Comparison of ENCODE assay signal across 8 cellular contexts in the genomic region with DNA sequence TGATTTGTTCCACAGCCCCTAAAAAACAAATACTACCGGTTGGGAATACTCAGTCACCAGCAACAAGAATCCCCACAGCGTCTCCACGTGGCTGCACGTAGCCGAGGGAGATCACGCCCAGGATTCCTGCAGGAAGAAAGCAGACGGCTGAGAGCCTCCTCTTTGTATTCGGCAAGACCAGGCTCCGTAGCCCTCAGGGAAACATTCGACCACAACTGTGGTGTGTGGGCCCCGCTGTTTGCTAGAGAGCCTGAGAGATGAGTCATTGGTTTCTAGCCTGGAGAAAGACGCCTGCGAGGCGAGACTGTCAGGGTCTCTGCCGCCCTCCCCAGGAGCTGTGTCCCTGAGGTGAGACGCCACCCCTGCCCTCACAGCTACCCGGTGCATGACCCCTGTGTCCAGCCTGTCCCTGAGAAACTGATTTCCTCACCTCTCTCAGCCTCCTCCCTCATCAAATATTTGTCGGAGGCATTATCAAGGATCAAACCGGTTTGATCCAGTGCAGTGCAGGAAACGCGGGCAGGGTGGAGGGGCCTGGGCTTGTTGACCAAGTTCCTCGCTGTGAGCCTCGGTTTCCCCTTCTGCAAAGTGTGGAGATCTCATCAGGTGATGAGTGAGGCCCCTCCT. TPM values are rescaled to one million over a fixed set of nuclear protein-coding genes. Genes with fewer than 3 reads are reported as not detected.
DNase-seq lines count a peak whose midpoint lies in the region; ATAC-seq and TF ChIP-seq lines count a peak whose summit lies in the region.

No MANE protein-coding gene starts in this region.

- H3K27ac ChIP-seq in Panc1 (ENCODE audit: low read length) = peak overlapping the region; percentile 78

- intact Hi-C loops in Panc1 (cut with micrococcal nuclease; ENCODE audit: unreplicated experiment) (no loop called here), sciatic nerve (cut with DNase I) (no loop called here)

- H3K27me3 ChIP-seq in Panc1 (ENCODE audit: control insufficient read depth, insufficient read depth, low read length) = no peaks in the 10 kb centered on the region

- in situ Hi-C loops in Panc1 (cut with HindIII; ENCODE audit: low pct_unique_long_range_greater_than_20kb, low sequenced_read_pairs) = no loop called here

- CTCF ChIA-PET in Panc1 (lab: Charles Lee) = interaction anchor here (0.5 to 1.3 kb wide), 2 partner anchors 14 to 29 kb away, joined by 3 to 5 read pairs; no protein-coding TSS in a partner anchor

- no peaks in the 10 kb centered on the region for H3K36me3 ChIP-seq in Panc1 (ENCODE audit: control insufficient read depth, insufficient read depth, low read length)

- H3K4me3 Mint-ChIP-seq in activated T-cell treated with anti-CD3 and anti-CD28 coated beads, Interleukin-2, amount 50 U/mL, for 72 hours = peak overlapping the region; percentile 75 to 91

- peak; percentile 13; the same call in 1 of the 2 replicates for TF ChIP-seq CTCF in Panc1 (IDR thresholded peaks at IDR 0.05)
- TF ChIP-seq CTCF in fibroblast of the aortic adventitia (IDR thresholded peaks at IDR 0.05; ENCODE audit: insufficient read depth, low read length) = no peak

- peak overlapping the region in 1 of 2 experiments; percentile 8; a peak in 1 of 4 replicates for H3K4me3 ChIP-seq in Panc1 (ENCODE audit: low read depth in 2 of 2, low read length in 2 of 2)
- no peak overlapping the region for H3K4me3 ChIP-seq in fibroblast of the aortic adventitia (ENCODE audit: low read depth, low read length)

- H3K9me3 ChIP-seq in Panc1 (ENCODE audit: control insufficient read depth, insufficient read depth, low read depth, low read length) = no peaks in the 10 kb centered on the region

- BruUV-seq in Panc1 (replicated peaks; lab: Mats Ljungman, UMichigan) = no TSS peak

- POLR2A ChIA-PET in Panc1 (lab: Charles Lee) = no interaction called here

- no peaks in the 10 kb centered on the region for H3K36me3 Mint-ChIP-seq in activated T-cell treated with anti-CD3 and anti-CD28 coated beads, Interleukin-2, amount 50 U/mL, for 72 hours (ENCODE audit: insufficient read depth in 2 of 2)

- H3K27ac Mint-ChIP-seq in activated T-cell treated with anti-CD3 and anti-CD28 coated beads, Interleukin-2, amount 50 U/mL, for 72 hours = peak overlapping the region; percentile 72

- DNase-seq in GM04503 (ENCODE audit: low read depth) (peak; percentile 76), Panc1 (ENCODE audit: low read depth, low spot score) (no peak), fibroblast of the aortic adventitia (ENCODE audit: low read depth) (peak; percentile 81), sciatic nerve (ENCODE audit: low spot score) (peak; percentile 70), cerebellum (ENCODE audit: low spot score) (no peak)
- peak; percentile 83 to 87 for DNase-seq in activated T-cell treated with anti-CD3 and anti-CD28 coated beads, Interleukin-2, amount 50 U/mL, for 72 hours

- ATAC-seq in HG02678 (IDR thresholded peaks at IDR 0.05; ENCODE audit: unreplicated experiment) (peak; percentile 93), Panc1 (peak; percentile 92), sciatic nerve (peak; percentile 84), GM19455 (IDR thresholded peaks at IDR 0.05; ENCODE audit: unreplicated experiment) (no peak)
- peak; percentile 89 to 95 for ATAC-seq in activated T-cell treated with anti-CD3 and anti-CD28 coated beads, Interleukin-2, amount 50 U/mL, for 72 hours (replicated peaks in 1 of 2)

- H3K4me1 Mint-ChIP-seq in activated T-cell treated with anti-CD3 and anti-CD28 coated beads, Interleukin-2, amount 50 U/mL, for 72 hours (ENCODE audit: low read depth) = peaks cover 72% of the 10 kb centered on the region

- no peaks in the 10 kb centered on the region for H3K9me3 Mint-ChIP-seq in activated T-cell treated with anti-CD3 and anti-CD28 coated beads, Interleukin-2, amount 50 U/mL, for 72 hours

- peaks cover 36% of the 10 kb centered on the region for H3K4me1 ChIP-seq in Panc1 (ENCODE audit: control insufficient read depth, insufficient read depth, low read length)

- H3K27me3 Mint-ChIP-seq in activated T-cell treated with anti-CD3 and anti-CD28 coated beads, Interleukin-2, amount 50 U/mL, for 72 hours (ENCODE audit: low read depth) = peaks cover 5% of the 10 kb centered on the region

RNA-seq across cellular contexts. Expression of a gene that starts 4.7 kb away (rescaled TPM):
- 2.3 TPM for total RNA-seq in Panc1 (2021; ENCODE audit: unreplicated experiment)
- 0.88 TPM for polyA plus RNA-seq in Panc1 (2012; ENCODE audit: insufficient read length)
- 10 to 100 TPM; 18.0 to 84.6 TPM for total RNA-seq in activated T-cell treated with anti-CD3 and anti-CD28 coated beads, Interleukin-2, amount 50 U/mL, for 72 hours
- total RNA-seq in fibroblast of the aortic adventitia (ENCODE audit: low replicate concordance) = not detected in 2 replicates
- 6.3 TPM for total RNA-seq in sciatic nerve
- total RNA-seq in cerebellum = 0.27 TPM

RNA-seq across cellular contexts. Expression of a gene that starts 20.7 kb away (rescaled TPM):
- total RNA-seq in Panc1 (2021; ENCODE audit: unreplicated experiment) (29.5 TPM), fibroblast of the aortic adventitia (ENCODE audit: low replicate concordance) (48.8 and 342 TPM in 2 replicates), sciatic nerve (46.0 TPM), cerebellum (61.2 TPM)
- polyA plus RNA-seq in Panc1 (2012; ENCODE audit: insufficient read length) = 25.8 TPM
- total RNA-seq in activated T-cell treated with anti-CD3 and anti-CD28 coated beads, Interleukin-2, amount 50 U/mL, for 72 hours = 10 to 100 TPM; 53.3 to 57.7 TPM

RNA-seq across cellular contexts. Expression of a gene that starts 27.0 kb away (rescaled TPM):
- total RNA-seq in Panc1 (2021; ENCODE audit: unreplicated experiment) (10.7 TPM), fibroblast of the aortic adventitia (ENCODE audit: low replicate concordance) (5.4 and 7.0 TPM in 2 replicates), sciatic nerve (9.7 TPM), cerebellum (8.3 TPM)
- polyA plus RNA-seq in Panc1 (2012; ENCODE audit: insufficient read length) = 15.2 TPM
- 10 to 100 TPM; 14.1 to 14.6 TPM for total RNA-seq in activated T-cell treated with anti-CD3 and anti-CD28 coated beads, Interleukin-2, amount 50 U/mL, for 72 hours

RNA-seq across cellular contexts. Expression of a gene that starts 48.5 kb away (rescaled TPM):
- total RNA-seq in Panc1 (2021; ENCODE audit: unreplicated experiment) (212 TPM), fibroblast of the aortic adventitia (ENCODE audit: low replicate concordance) (142 and 482 TPM in 2 replicates), sciatic nerve (276 TPM), cerebellum (89.2 TPM)
- 386 TPM for polyA plus RNA-seq in Panc1 (2012; ENCODE audit: insufficient read length)
- 100 to 1,000 TPM; 148 to 153 TPM for total RNA-seq in activated T-cell treated with anti-CD3 and anti-CD28 coated beads, Interleukin-2, amount 50 U/mL, for 72 hours

Comparison
In these comparisons a context has a peak if more than half of its experiments do, and no peak if none do; other contexts are left out.
1. DNase-seq: peak in GM04503 (single experiment), activated T-cell treated with anti-CD3 and anti-CD28 coated beads, Interleukin-2, amount 50 U/mL, for 72 hours (2 of 2), fibroblast of the aortic adventitia (single experiment) and sciatic nerve (single experiment); none in Panc1 (single experiment) and cerebellum (single experiment).